In the genomic region with DNA sequence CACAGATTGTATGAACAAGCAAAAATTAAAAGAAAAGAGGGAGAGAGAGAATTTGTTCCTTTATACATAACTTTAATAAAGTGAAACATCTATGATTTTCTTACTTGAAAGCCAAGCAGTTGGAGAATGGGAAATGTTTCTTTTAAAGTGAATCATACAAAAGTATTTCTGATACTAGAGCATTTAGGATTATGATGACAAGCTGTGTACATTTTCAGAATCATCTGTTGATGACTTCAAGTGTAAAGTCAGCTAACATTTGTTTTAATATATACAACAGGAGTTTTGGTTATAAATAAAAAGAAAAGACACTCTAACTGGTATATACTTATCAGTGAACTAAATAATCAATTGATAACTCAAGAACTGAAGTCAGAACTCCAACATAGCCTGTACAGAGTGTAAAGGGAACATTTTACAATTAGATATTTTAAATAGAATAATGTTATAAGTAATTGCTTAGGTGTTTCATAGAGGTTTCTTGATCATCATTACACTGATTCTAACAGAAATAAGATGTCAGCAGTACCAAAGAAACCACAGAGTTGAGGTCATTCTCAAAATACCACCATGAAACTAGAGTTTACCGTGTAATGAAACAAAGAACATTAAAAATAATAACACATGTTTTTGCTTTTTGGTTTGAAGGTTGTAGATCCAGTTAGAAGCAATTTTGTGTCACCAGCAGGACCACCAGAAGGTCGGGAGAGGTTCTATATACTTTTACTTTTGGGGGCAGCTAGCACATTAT, we compare ENCODE assay signal across 23 cellular contexts.
DNase-seq lines count a peak whose midpoint lies in the region; ATAC-seq, FAIRE-seq and TF ChIP-seq lines count a peak whose summit lies in the region.
"Had no signal": no experiment of that assay in that cellular context is flagged by ENCODE, and none has a peak within 500 bp of the region (broad histone marks: within the 10 kb centered on the region; RNA-seq: fewer than 3 reads in every experiment).

No MANE protein-coding gene starts in this region.

- no peaks in the 10 kb centered on the region for H3K9me3 ChIP-seq in GM12878 (replicated peaks; ENCODE audit: control insufficient read depth, insufficient read depth, low read length)
- H3K9me3 ChIP-seq: neutrophil, psoas muscle had no signal

- no peaks in the 10 kb centered on the region for H3K4me1 ChIP-seq in GM12878 (ENCODE audit: control insufficient read depth, insufficient read depth, low read length)
- H3K4me1 ChIP-seq: psoas muscle had no signal

- RAD21 ChIA-PET in GM12878 (lab: Charles Lee; ENCODE audit: unreplicated experiment): no interaction called here

- CTCF ChIA-PET in GM12878 (lab: Yijun Ruan, JAX): interaction anchor here (1.0 kb wide), 1 partner anchor 35 kb away, joined by 3 read pairs; no protein-coding TSS in a partner anchor

- H2AFZ ChIP-seq in GM12878 (ENCODE audit: control insufficient read depth, low read depth, low read length): no peak overlapping the region

- no peaks in the 10 kb centered on the region for H4K20me1 ChIP-seq in GM12878 (ENCODE audit: control insufficient read depth, insufficient read depth)

- intact Hi-C loops in GM12878 (cut with micrococcal nuclease; ENCODE audit: unreplicated experiment): no loop called here

- TF ChIP-seq CTCF in GM12878 (IDR thresholded peaks at IDR 0.05 in 2 of 3, conservative IDR thresholded peaks at IDR 0.05 in 1 of 3; ENCODE audit: control insufficient read depth in 2 of 3, extremely low read depth in 1 of 3, insufficient read depth in 1 of 3, low read depth in 3 of 3, low read length in 3 of 3): no peak

- H3K4me3 ChIP-seq in GM12878: no peak overlapping the region
- H3K4me3 ChIP-seq: psoas muscle had no signal

- no peaks in the 10 kb centered on the region for H3K79me2 ChIP-seq in GM12878 (ENCODE audit: control insufficient read depth, insufficient read depth, low read length)

- BruUV-seq in GM12878 (replicated peaks; lab: Mats Ljungman, UMichigan): no TSS peak

- in situ Hi-C loops in GM12878 (cut with MboI): no loop called here

- H3K27me3 ChIP-seq in GM12878 (replicated peaks in 1 of 2; ENCODE audit: control insufficient read depth in 2 of 2, insufficient read depth in 2 of 2, low read length in 1 of 2): no peaks in the 10 kb centered on the region
- H3K27me3 ChIP-seq: neutrophil had no signal

- FAIRE-seq in GM12878 (lab: Jason Lieb, UNC): no peak

- WGBS in GM12878 (ENCODE audit: insufficient coverage, insufficient replicate concordance, low lambda C conversion rate, missing lambda C conversion rate): 5% methylated on average over 2 of the region's 2 CpGs

- TF ChIP-seq RAD21 in GM12878 (IDR thresholded peaks at IDR 0.05; ENCODE audit: insufficient read depth, low read depth, low read length): no peak

- H3K9ac ChIP-seq in GM12878 (ENCODE audit: control insufficient read depth, insufficient read depth, low read length): no peak overlapping the region

- no peak for TF ChIP-seq EP300 in GM12878 (IDR thresholded peaks at IDR 0.05; ENCODE audit: borderline replicate concordance in 1 of 2, control insufficient read depth in 1 of 2, low read depth in 2 of 2, low read length in 2 of 2)

- SMC1A ChIA-PET in GM12878 (lab: Charles Lee; ENCODE audit: uncharacterized antibody, unreplicated experiment): interaction anchor here (0.6 kb wide), 1 partner anchor 17 kb away, joined by 3 read pairs; no protein-coding TSS in a partner anchor

- peak; percentile 67 for ATAC-seq in GM18517 (IDR thresholded peaks at IDR 0.05; ENCODE audit: unreplicated experiment)
- peak; percentile 55 for ATAC-seq in GM21381 (IDR thresholded peaks at IDR 0.05; ENCODE audit: unreplicated experiment)
- peak; percentile 51 for ATAC-seq in HG02973 (IDR thresholded peaks at IDR 0.05; ENCODE audit: unreplicated experiment)
- peak; percentile 62 for ATAC-seq in GM12878
- no peak for ATAC-seq in HG03108 (IDR thresholded peaks at IDR 0.05; ENCODE audit: unreplicated experiment)
- ATAC-seq: activated CD8-positive, alpha-beta T cell treated with anti-CD3 and anti-CD28 coated beads for 36 hours; left cardiac atrium; PC-3; psoas muscle had no signal

- POLR2A ChIA-PET in GM12878 (lab: Charles Lee): no interaction called here

- no peak for DNase-seq in GM12878 (ENCODE audit: low read depth, low spot score)
- DNase-seq in CD1c-positive myeloid dendritic cell (ENCODE audit: extremely low spot score): no peak
- no peak for DNase-seq in stimulated activated CD4-positive, alpha-beta T cell treated with anti-CD3 and anti-CD28 coated beads, Interleukin-4, amount 100 ng/mL, for 4 hours
- DNase-seq: activated CD4-positive, CD25-positive, alpha-beta regulatory T cell treated with anti-CD3 and anti-CD28 coated beads, Interleukin-2, amount 50 U/mL, for 72 hours; activated CD8-positive, alpha-beta T cell treated with anti-CD3 and anti-CD28 coated beads for 36 hours; activated naive CD4-positive, alpha-beta T cell treated with Interleukin-2 at 50 U/mL for 16 hours; cortex of kidney; EL; KBM-7; left cardiac atrium; MV-4-11; NCI-H1930; NCI-H345; NCI-H82; PC-3; psoas muscle; SHP77 had no signal

- TF ChIP-seq POLR2A in GM12878 (IDR thresholded peaks at IDR 0.05; ENCODE audit: low read depth, low read length): no peak

- no peaks in the 10 kb centered on the region for H3K36me3 ChIP-seq in GM12878 (ENCODE audit: control insufficient read depth in 2 of 2, insufficient read depth in 2 of 2, low read length in 1 of 2)
- H3K36me3 ChIP-seq: neutrophil had no signal

- H3K4me2 ChIP-seq in GM12878 (ENCODE audit: control insufficient read depth, insufficient read depth): no peak overlapping the region

- H3K27ac ChIP-seq in GM12878 (ENCODE audit: control insufficient read depth, insufficient read depth): no peak overlapping the region
- H3K27ac ChIP-seq: C4-2B, neutrophil, psoas muscle had no signal

TF ChIP-seq in GM12878, 131 proteins besides CTCF, POLR2A, EP300 and RAD21:
- TF ChIP-seq JUNB (IDR thresholded peaks at IDR 0.05) (peak; percentile 41), MEF2A (IDR thresholded peaks at IDR 0.05; ENCODE audit: insufficient read depth, low read depth, low read length) (peak; percentile 28; the same call in 1 of the 2 replicates), NFIC (IDR thresholded peaks at IDR 0.05; ENCODE audit: low read depth, low read length) (peak; percentile 42; the same call in 1 of the 2 replicates), RUNX3 (IDR thresholded peaks at IDR 0.05; ENCODE audit: low read length) (peak; percentile 92), BACH1 (IDR thresholded peaks at IDR 0.05; ENCODE audit: borderline replicate concordance) (no peak), ZSCAN29 (IDR thresholded peaks at IDR 0.05) (no peak), CBFB (IDR thresholded peaks at IDR 0.05; ENCODE audit: low read depth) (0 out of 2 replicates have a peak, but pooled peaks have one; percentile 52)
